Comparison of ENCODE assay signal across 24 cellular contexts in genomic region chr2:240384711-240385450, GRCh38. TPM values are rescaled to one million over a fixed set of nuclear protein-coding genes. Genes with fewer than 3 reads are reported as not detected.
DNase-seq lines count a peak whose midpoint lies in the region; ATAC-seq and TF ChIP-seq lines count a peak whose summit lies in the region.
"Had no signal": no experiment of that assay in that cellular context is flagged by ENCODE, and none has a peak within 500 bp of the region (broad histone marks: within the 10 kb centered on the region; RNA-seq: fewer than 3 reads in every experiment).

No MANE protein-coding gene starts in this region.

- H3K9me3 ChIP-seq in heart left ventricle (peaks cover 0 to 11% (median 0%) of the 10 kb centered on the region in 12 donors), left ventricle myocardium inferior (replicated peaks) (peaks cover 8% of the 10 kb centered on the region), RWPE2 (ENCODE audit: severe bottlenecking) (no peaks in the 10 kb centered on the region), spleen (peaks cover 0 to 10% (median 0%) of the 10 kb centered on the region in 8 donors), gastroesophageal sphincter (peaks cover 0 to 11% (median 0%) of the 10 kb centered on the region in 3 donors)
- H3K9me3 ChIP-seq: body of pancreas, Caco-2, left lung, SJSA1, upper lobe of left lung had no signal

- TF ChIP-seq CTCF in heart left ventricle (IDR thresholded peaks at IDR 0.05): no peak
- TF ChIP-seq CTCF in left ventricle myocardium inferior (IDR thresholded peaks at IDR 0.05; ENCODE audit: borderline replicate concordance): no peak
- TF ChIP-seq CTCF in RWPE2 (IDR thresholded peaks at IDR 0.05; ENCODE audit: poor library complexity, severe bottlenecking): no peak
- TF ChIP-seq CTCF in spleen (IDR thresholded peaks at IDR 0.05 in 8 of 11, conservative IDR thresholded peaks at IDR 0.05 in 3 of 11): no peak
- TF ChIP-seq CTCF in gastroesophageal sphincter (IDR thresholded peaks at IDR 0.05): no peak

- WGBS in heart left ventricle, 4 donors: 83 to 91% (median 87%) methylated on average over 6 to 15 of the region's 15 CpGs
- 81 to 87% (median 87%) methylated on average over 15 of the region's 15 CpGs for WGBS in spleen, 5 donors
- WGBS in gastroesophageal sphincter (ENCODE audit: low coverage in 1 of 2), 2 donors: no CpG with 5 or more reads among the region's 15 CpGs

- H3K4me3 ChIP-seq in heart left ventricle (no peak overlapping the region), left ventricle myocardium inferior (no peak overlapping the region), RWPE2 (ENCODE audit: severe bottlenecking) (no peak overlapping the region), spleen (no peak overlapping the region), gastroesophageal sphincter (no peak overlapping the region)
- H3K4me3 ChIP-seq: body of pancreas, left lung, SJSA1, upper lobe of left lung had no signal

- H3K27me3 ChIP-seq in heart left ventricle: no peaks in the 10 kb centered on the region
- H3K27me3 ChIP-seq in left ventricle myocardium inferior (ENCODE audit: low read depth): peaks cover 7% of the 10 kb centered on the region
- no peaks in the 10 kb centered on the region for H3K27me3 ChIP-seq in RWPE2 (ENCODE audit: insufficient read depth, poor library complexity, severe bottlenecking)
- H3K27me3 ChIP-seq in spleen (replicated peaks in 1 of 7): peaks cover 0 to 21% (median 0%) of the 10 kb centered on the region in 7 donors
- no peaks in the 10 kb centered on the region for H3K27me3 ChIP-seq in gastroesophageal sphincter
- H3K27me3 ChIP-seq: body of pancreas, SJSA1, upper lobe of left lung had no signal

- H3K36me3 ChIP-seq in heart left ventricle (no peaks in the 10 kb centered on the region), left ventricle myocardium inferior (no peaks in the 10 kb centered on the region), RWPE2 (ENCODE audit: low read depth) (no peaks in the 10 kb centered on the region), spleen (no peaks in the 10 kb centered on the region), gastroesophageal sphincter (no peaks in the 10 kb centered on the region)
- H3K36me3 ChIP-seq: left lung, upper lobe of left lung had no signal

- intact Hi-C loops in heart left ventricle (cut with DNase I): no loop called here
- intact Hi-C loops in left ventricle myocardium inferior (cut with micrococcal nuclease): no loop called here
- intact Hi-C loops in spleen (cut with DNase I; ENCODE audit: low total_unique reads): no loop called here

- no peak overlapping the region for H3K27ac ChIP-seq in heart left ventricle
- no peak overlapping the region for H3K27ac ChIP-seq in left ventricle myocardium inferior (replicated peaks)
- H3K27ac ChIP-seq in RWPE2 (ENCODE audit: poor library complexity, severe bottlenecking): no peak overlapping the region
- H3K27ac ChIP-seq in spleen: no peak overlapping the region
- no peak overlapping the region for H3K27ac ChIP-seq in gastroesophageal sphincter
- H3K27ac ChIP-seq: body of pancreas, left lung, SJSA1, upper lobe of left lung, VCaP had no signal

- ATAC-seq in heart left ventricle (no peak), RWPE2 (ENCODE audit: low read depth) (no peak), gastroesophageal sphincter (no peak), HG02759 (IDR thresholded peaks at IDR 0.05; ENCODE audit: unreplicated experiment) (no peak)
- ATAC-seq: activated naive CD8-positive, alpha-beta T cell treated with anti-CD3 and anti-CD28 coated beads, Interleukin-2, amount 50 U/mL, for 24 hours; body of pancreas; left lung had no signal

- H3K4me1 ChIP-seq in heart left ventricle (peaks cover 0 to 20% (median 3%) of the 10 kb centered on the region in 12 donors), left ventricle myocardium inferior (peaks cover 13% of the 10 kb centered on the region), RWPE2 (ENCODE audit: insufficient read depth, poor library complexity, severe bottlenecking) (peaks cover 8% of the 10 kb centered on the region), spleen (peaks cover 0 to 1% (median 0%) of the 10 kb centered on the region in 6 donors), gastroesophageal sphincter (peaks cover 0 to 13% (median 2%) of the 10 kb centered on the region in 3 donors)
- H3K4me1 ChIP-seq: body of pancreas, Caco-2, left lung had no signal

- TF ChIP-seq EP300 in gastroesophageal sphincter (IDR thresholded peaks at IDR 0.05): no peak

- TF ChIP-seq POLR2A in heart left ventricle (IDR thresholded peaks at IDR 0.05) (no peak), spleen (IDR thresholded peaks at IDR 0.05) (no peak), gastroesophageal sphincter (IDR thresholded peaks at IDR 0.05) (no peak)

- peak in 3 of 5 donors; percentile 10 to 33 (median 25) for DNase-seq in heart left ventricle
- DNase-seq in left ventricle myocardium inferior: no peak
- peak; percentile 62 for DNase-seq in RWPE2 (ENCODE audit: low spot score)
- peak; percentile 91 for DNase-seq in myocyte (ENCODE audit: low read depth)
- DNase-seq in spleen: peak; percentile 45
- no peak for DNase-seq in NCI-H1436 treated with DMSO at 0.1 percent for 48 hours (lab: John Stamatoyannopoulos, UW)
- DNase-seq: activated CD4-positive, alpha-beta T cell treated with anti-CD3 and anti-CD28 coated beads, Interleukin-2, amount 50 U/mL, for 1 hour; activated CD8-positive, alpha-beta memory T cell treated with anti-CD3 and anti-CD28 coated beads, Interleukin-2, amount 50 U/mL, for 48 hours; activated naive CD8-positive, alpha-beta T cell treated with anti-CD3 and anti-CD28 coated beads, Interleukin-2, amount 50 U/mL, for 24 hours; effector CD8-positive, alpha-beta T cell; Karpas-422; NCI-H1092; NCI-H2029; NCI-H345; NCI-H82; OCI-M1 had no signal

RNA-seq across cellular contexts. Expression of gene GPC1, which starts 50.6 kb away (rescaled TPM):
- total RNA-seq in heart left ventricle (100 to 1,000 TPM; 131 to 316 (median 193) TPM), left ventricle myocardium inferior (187 TPM), myocyte (757 and 1,139 TPM in 2 replicates), spleen (10 to 100 TPM in 5 of 7 donors, 1 to 10 TPM in 2; 7.9 to 25.0 (median 18.6) TPM), gastroesophageal sphincter (10 to 100 TPM; 22.5 to 73.9 (median 43.3) TPM)
- polyA plus RNA-seq in heart left ventricle (100 to 1,000 TPM; 134 to 209 TPM), spleen (10 to 100 TPM in 1 of 3 donors, 1 to 10 TPM in 2; 4.1 to 12.4 (median 9.1) TPM)
- 811 TPM for polyA plus RNA-seq in myocyte (2012)

Comparison
In these comparisons a context has a peak if more than half of its experiments do, and no peak if none do; other contexts are left out.
1. DNase-seq: peak in heart left ventricle (3 of 5), RWPE2 (single experiment), myocyte (single experiment) and spleen (single experiment); none in left ventricle myocardium inferior (single experiment) and NCI-H1436 treated with DMSO at 0.1 percent for 48 hours (single experiment).